Comparison of ENCODE assay signal across 20 cellular contexts in the genomic region with DNA sequence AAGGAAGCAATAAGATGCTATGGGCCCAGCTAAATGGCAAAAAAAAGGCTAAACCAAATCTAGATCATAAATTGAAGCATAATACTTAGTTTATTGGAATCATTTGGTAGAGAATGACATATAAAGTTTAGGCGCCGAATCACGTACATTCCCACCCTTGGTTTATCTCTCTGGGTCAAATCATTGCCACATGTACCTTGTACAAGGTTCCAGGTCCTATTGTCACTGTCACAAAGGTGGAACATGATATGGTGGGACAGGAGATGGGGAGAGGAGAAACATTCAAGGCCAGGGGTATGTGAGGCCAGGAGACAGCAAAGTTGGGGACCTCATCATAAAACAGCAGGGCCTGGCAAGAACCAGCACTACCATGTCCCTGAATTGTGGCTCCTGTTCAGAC. TPM values are rescaled to one million over a fixed set of nuclear protein-coding genes. Genes with fewer than 3 reads are reported as not detected.
DNase-seq lines count a peak whose midpoint lies in the region; ATAC-seq, FAIRE-seq and TF ChIP-seq lines count a peak whose summit lies in the region.
"Had no signal": no experiment of that assay in that cellular context is flagged by ENCODE, and none has a peak within 500 bp of the region (broad histone marks: within the 10 kb centered on the region; RNA-seq: fewer than 3 reads in every experiment).

No MANE protein-coding gene starts in this region.

- TF ChIP-seq CTCF in C4-2B (conservative IDR thresholded peaks at IDR 0.05), result no peak
- TF ChIP-seq CTCF in colonic mucosa (IDR thresholded peaks at IDR 0.05), result no peak
- TF ChIP-seq CTCF in lower lobe of right lung (IDR thresholded peaks at IDR 0.05), result no peak
- no peak for TF ChIP-seq CTCF in smooth muscle cell (IDR thresholded peaks at IDR 0.05; ENCODE audit: borderline replicate concordance, insufficient read depth, poor library complexity, severe bottlenecking)

- H3K27ac Mint-ChIP-seq in activated CD8-positive, alpha-beta memory T cell treated with anti-CD3 and anti-CD28 coated beads, Interleukin-2, amount 10 ng/mL, durations not matched to agents 7 days and 5 days, result no peak overlapping the region
- H3K27ac Mint-ChIP-seq: CD4-positive, alpha-beta T cell had no signal

- CTCF ChIA-PET in activated CD8-positive, alpha-beta memory T cell treated with anti-CD3 and anti-CD28 coated beads, Interleukin-2, amount 10 ng/mL, durations not matched to agents 7 days and 5 days (lab: Charles Lee), result no interaction called here

- in situ Hi-C loops in GM23248 (cut with MboI), result no loop called here

- no peak for FAIRE-seq in GM12892 (lab: Jason Lieb, UNC)
- FAIRE-seq: GM12878, GM19239 had no signal

- DNase-seq in colonic mucosa (no peak), lower lobe of right lung (no peak), smooth muscle cell (lab: John Stamatoyannopoulos, UW; ENCODE audit: unreplicated experiment) (no peak), GM23248 (no peak), GM12892 (ENCODE audit: insufficient read length) (no peak), NOMO-1 treated with dmso at 0.1 percent for 144 hours (lab: John Stamatoyannopoulos, UW; ENCODE audit: unreplicated experiment) (no peak)
- no peak for DNase-seq in activated CD8-positive, alpha-beta memory T cell treated with anti-CD3 and anti-CD28 coated beads, Interleukin-2, amount 10 ng/mL, durations not matched to agents 7 days and 5 days
- DNase-seq: AML-193; CD4-positive, alpha-beta T cell; DMS79; HCEC 1CT; NCI-H1048; NCI-H2107; NCI-H446; NCI-H748 treated with DMSO at 0.1 percent for 48 hours; RPMI8226 had no signal

- H3K27ac ChIP-seq in C4-2B, result peak overlapping the region; percentile 77; the same call in 1 of the 2 replicates
- peak overlapping the region; percentile 66 for H3K27ac ChIP-seq in colonic mucosa
- peak overlapping the region; percentile 51 for H3K27ac ChIP-seq in lower lobe of right lung
- H3K27ac ChIP-seq in smooth muscle cell (ENCODE audit: low read depth), result peak overlapping the region; percentile 57
- H3K27ac ChIP-seq in GM23248, result no peak overlapping the region

- H4K20me1 ChIP-seq in smooth muscle cell (ENCODE audit: low read depth), result no peaks in the 10 kb centered on the region
- H4K20me1 ChIP-seq in GM23248 (ENCODE audit: insufficient read depth), result no peaks in the 10 kb centered on the region

- no peak for ATAC-seq in lower lobe of right lung
- no peak for ATAC-seq in activated CD8-positive, alpha-beta memory T cell treated with anti-CD3 and anti-CD28 coated beads, Interleukin-2, amount 10 ng/mL, durations not matched to agents 7 days and 5 days
- ATAC-seq: GM12878 had no signal

- H3K9me3 Mint-ChIP-seq in activated CD8-positive, alpha-beta memory T cell treated with anti-CD3 and anti-CD28 coated beads, Interleukin-2, amount 10 ng/mL, durations not matched to agents 7 days and 5 days (ENCODE audit: low read depth), result no peaks in the 10 kb centered on the region
- H3K9me3 Mint-ChIP-seq: CD4-positive, alpha-beta T cell had no signal

- peaks cover 5% of the 10 kb centered on the region for H3K4me1 ChIP-seq in colonic mucosa
- peaks cover 22% of the 10 kb centered on the region for H3K4me1 ChIP-seq in lower lobe of right lung
- H3K4me1 ChIP-seq in smooth muscle cell (ENCODE audit: low read depth), result peaks cover 31% of the 10 kb centered on the region
- H3K4me1 ChIP-seq in GM23248 (ENCODE audit: insufficient read depth), result peaks cover 25% of the 10 kb centered on the region

- H3K9me2 ChIP-seq in GM23248 (ENCODE audit: insufficient read depth), result no peaks in the 10 kb centered on the region

- intact Hi-C loops in colonic mucosa (cut with DNase I), result no loop called here
- intact Hi-C loops in lower lobe of right lung (cut with DNase I), result no loop called here

- H3K9ac ChIP-seq in colonic mucosa (ENCODE audit: low read depth in 2 of 2, low read length in 2 of 2) (peak overlapping the region in 1 of 2 donors; percentile 30), smooth muscle cell (ENCODE audit: low read depth) (no peak overlapping the region), GM23248 (no peak overlapping the region)

- peaks cover 26% of the 10 kb centered on the region for H3K27me3 Mint-ChIP-seq in activated CD8-positive, alpha-beta memory T cell treated with anti-CD3 and anti-CD28 coated beads, Interleukin-2, amount 10 ng/mL, durations not matched to agents 7 days and 5 days
- H3K27me3 Mint-ChIP-seq: CD4-positive, alpha-beta T cell had no signal

- H2AFZ ChIP-seq in smooth muscle cell (ENCODE audit: low read depth), result no peak overlapping the region
- H2AFZ ChIP-seq in GM23248, result no peak overlapping the region

- no peak overlapping the region for H3K4me3 Mint-ChIP-seq in activated CD8-positive, alpha-beta memory T cell treated with anti-CD3 and anti-CD28 coated beads, Interleukin-2, amount 10 ng/mL, durations not matched to agents 7 days and 5 days
- H3K4me3 Mint-ChIP-seq: CD4-positive, alpha-beta T cell had no signal

- TF ChIP-seq POLR2A in GM12892 (IDR thresholded peaks at IDR 0.05; ENCODE audit: low read depth, low read length), result no peak

- H3K27me3 ChIP-seq in colonic mucosa (no peaks in the 10 kb centered on the region), lower lobe of right lung (ENCODE audit: low read depth) (no peaks in the 10 kb centered on the region), smooth muscle cell (ENCODE audit: low read depth) (no peaks in the 10 kb centered on the region), GM23248 (replicated peaks; ENCODE audit: insufficient read depth) (no peaks in the 10 kb centered on the region)

- peaks cover 11% of the 10 kb centered on the region for H3F3A ChIP-seq in smooth muscle cell (ENCODE audit: low read depth)
- H3F3A ChIP-seq in GM23248 (ENCODE audit: insufficient read depth), result peaks cover 14% of the 10 kb centered on the region; the same call in 1 of the 2 replicates

- H3K4me1 Mint-ChIP-seq in activated CD8-positive, alpha-beta memory T cell treated with anti-CD3 and anti-CD28 coated beads, Interleukin-2, amount 10 ng/mL, durations not matched to agents 7 days and 5 days, result peaks cover 16% of the 10 kb centered on the region

- H3K4me3 ChIP-seq in colonic mucosa (no peak overlapping the region), lower lobe of right lung (no peak overlapping the region), smooth muscle cell (no peak overlapping the region), GM23248 (no peak overlapping the region)
- H3K4me3 ChIP-seq: GM12878 had no signal

- WGBS in smooth muscle cell (ENCODE audit: low lambda C conversion rate), result over 99% methylated on average over 3 of the region's 3 CpGs
- WGBS in GM23248 (ENCODE audit: low coverage in 1 of 2, low lambda C conversion rate in 2 of 2, missing lambda C conversion rate in 2 of 2), 2 experiments, result 71 to 72% methylated on average over 3 of the region's 3 CpGs

- H3K36me3 Mint-ChIP-seq in activated CD8-positive, alpha-beta memory T cell treated with anti-CD3 and anti-CD28 coated beads, Interleukin-2, amount 10 ng/mL, durations not matched to agents 7 days and 5 days, result no peaks in the 10 kb centered on the region

- H3K4me2 ChIP-seq in smooth muscle cell, result no peak overlapping the region
- no peak overlapping the region for H3K4me2 ChIP-seq in GM23248 (ENCODE audit: unreplicated experiment)

- H3K36me3 ChIP-seq in colonic mucosa, result no peaks in the 10 kb centered on the region
- no peaks in the 10 kb centered on the region for H3K36me3 ChIP-seq in lower lobe of right lung
- no peaks in the 10 kb centered on the region for H3K36me3 ChIP-seq in smooth muscle cell (ENCODE audit: low read depth)
- H3K36me3 ChIP-seq in GM23248 (ENCODE audit: low read depth), result no peaks in the 10 kb centered on the region

- H3K9me3 ChIP-seq in colonic mucosa, result no peaks in the 10 kb centered on the region
- H3K9me3 ChIP-seq in lower lobe of right lung, result no peaks in the 10 kb centered on the region
- no peaks in the 10 kb centered on the region for H3K9me3 ChIP-seq in smooth muscle cell (replicated peaks; ENCODE audit: low read depth)
- H3K9me3 ChIP-seq in GM23248 (ENCODE audit: low read depth), result no peaks in the 10 kb centered on the region

- peaks cover 95% of the 10 kb centered on the region for H3K79me2 ChIP-seq in smooth muscle cell (ENCODE audit: low read depth)
- H3K79me2 ChIP-seq in GM23248 (ENCODE audit: insufficient read depth), result peaks cover 19% of the 10 kb centered on the region; the same call in 1 of the 2 replicates

RNA-seq across cellular contexts. Expression of a gene that starts 13.4 kb away (rescaled TPM):
- total RNA-seq in colonic mucosa (10 to 100 TPM in 1 of 2 donors, 1 to 10 TPM in 1; 9.3 to 10.1 TPM), lower lobe of right lung (12.5 TPM), smooth muscle cell (12.4 and 12.6 TPM in 2 replicates)
- polyA plus RNA-seq in smooth muscle cell (4.9 and 5.3 TPM in 2 replicates), GM23248 (2016; fragmentation: Nextera tagmentation; extraction: Ambion mirVana) (0.61 and 0.96 TPM in 2 replicates)
- total RNA-seq in GM23248 (2014; rRNA removed; shearing (Covaris generic)), result 1.5 and 1.9 TPM in 2 replicates
- polyA plus RNA-seq in GM12892 (2012; ENCODE audit: missing spikeins), result not detected
- 1 to 10 TPM; 1.8 to 4.3 TPM for total RNA-seq in activated CD8-positive, alpha-beta memory T cell treated with anti-CD3 and anti-CD28 coated beads, Interleukin-2, amount 10 ng/mL, durations not matched to agents 7 days and 5 days
- total RNA-seq: G401 had no signal
